In the genomic region with DNA sequence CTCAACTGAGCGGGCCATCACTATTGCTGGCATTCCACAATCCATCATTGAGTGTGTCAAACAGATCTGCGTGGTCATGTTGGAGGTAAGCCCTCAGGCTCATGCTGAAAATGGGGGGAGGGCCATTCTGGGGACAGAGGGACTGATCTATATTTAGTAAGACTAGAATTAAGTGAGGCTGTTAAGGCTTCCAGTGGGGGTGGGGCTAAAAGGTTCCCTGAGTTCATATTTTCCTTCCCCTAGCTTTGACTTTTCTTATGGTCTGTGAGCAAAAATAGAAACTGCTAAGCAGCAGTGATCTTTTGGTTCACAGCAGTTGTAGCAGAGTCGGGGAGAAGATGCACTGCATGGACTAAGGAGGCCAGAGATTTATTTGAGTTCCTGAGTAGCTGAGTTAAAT, we compare ENCODE assay signal across 1 cellular context.
TF ChIP-seq lines count a peak whose summit lies in the region.

No MANE protein-coding gene starts in this region.

TF ChIP-seq in GM23338, 12 proteins besides CTCF, POLR2A, EP300 and RAD21:
- TF ChIP-seq ZNF462 (CRISPR knock-in tag; IDR thresholded peaks at IDR 0.05) (no peak), EZH2phosphoT487 (IDR thresholded peaks at IDR 0.05; ENCODE audit: unreplicated experiment) (no peak), NANOG (IDR thresholded peaks at IDR 0.05; ENCODE audit: borderline replicate concordance) (no peak), JUNB (IDR thresholded peaks at IDR 0.05; ENCODE audit: unreplicated experiment) (no peak), REST (IDR thresholded peaks at IDR 0.05; ENCODE audit: unreplicated experiment) (no peak), CREB1 (CRISPR knock-in tag; IDR thresholded peaks at IDR 0.05; ENCODE audit: low read depth) (no peak), STAT1 (IDR thresholded peaks at IDR 0.05; ENCODE audit: unreplicated experiment) (no peak), EZH2 (IDR thresholded peaks at IDR 0.05; ENCODE audit: low read depth, unreplicated experiment) (no peak), ZNF331 (CRISPR knock-in tag; IDR thresholded peaks at IDR 0.05; ENCODE audit: low read depth) (no peak), POLR2AphosphoS5 (IDR thresholded peaks at IDR 0.05; ENCODE audit: low read depth) (no peak), ZNF114 (CRISPR knock-in tag; IDR thresholded peaks at IDR 0.05) (no peak)
- TF ChIP-seq, protein P1, sequence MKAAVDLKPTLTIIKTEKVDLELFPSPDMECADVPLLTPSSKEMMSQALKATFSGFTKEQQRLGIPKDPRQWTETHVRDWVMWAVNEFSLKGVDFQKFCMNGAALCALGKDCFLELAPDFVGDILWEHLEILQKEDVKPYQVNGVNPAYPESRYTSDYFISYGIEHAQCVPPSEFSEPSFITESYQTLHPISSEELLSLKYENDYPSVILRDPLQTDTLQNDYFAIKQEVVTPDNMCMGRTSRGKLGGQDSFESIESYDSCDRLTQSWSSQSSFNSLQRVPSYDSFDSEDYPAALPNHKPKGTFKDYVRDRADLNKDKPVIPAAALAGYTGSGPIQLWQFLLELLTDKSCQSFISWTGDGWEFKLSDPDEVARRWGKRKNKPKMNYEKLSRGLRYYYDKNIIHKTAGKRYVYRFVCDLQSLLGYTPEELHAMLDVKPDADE (IDR thresholded peaks at IDR 0.05), result no peak
TF ChIP-seq in GM23338: peak in this region for 0.
